ENCODE assay signal across 8 cellular contexts in genomic region chr20:32945710-32946221, GRCh38. TPM values are rescaled to one million over a fixed set of nuclear protein-coding genes. Genes with fewer than 3 reads are reported as not detected.
DNase-seq lines count a peak whose midpoint lies in the region; ATAC-seq lines count a peak whose summit lies in the region.

No MANE protein-coding gene starts in this region.

- peak; percentile 89 to 96 (median 94) for ATAC-seq in T-cell (replicated peaks in 1 of 4)
- ATAC-seq in GM21576 (IDR thresholded peaks at IDR 0.05; ENCODE audit: unreplicated experiment), result no peak
- ATAC-seq in HG02884 (IDR thresholded peaks at IDR 0.05; ENCODE audit: unreplicated experiment), result no peak

- no peaks in the 10 kb centered on the region for H3K9me3 ChIP-seq in thymus (ENCODE audit: control insufficient read depth)

- H3K36me3 ChIP-seq in thymus (ENCODE audit: control insufficient read depth, insufficient read depth), result no peaks in the 10 kb centered on the region

- no peaks in the 10 kb centered on the region for H3K27me3 Mint-ChIP-seq in T-cell

- WGBS in thymus, result 74% methylated on average over 4 of the region's 4 CpGs

- H3K4me1 ChIP-seq in thymus (ENCODE audit: control insufficient read depth, insufficient read depth, low read length), result peaks cover 5% of the 10 kb centered on the region

- DNase-seq in D341Med (ENCODE audit: low spot score) (peak; percentile 50), HT1080 (ENCODE audit: low read depth) (peak; percentile 46), T-cell (peak in 6 of 34 experiments; percentile 14 to 43 (median 22)), fibroblast of peridontal ligament (ENCODE audit: extremely low read depth) (peak; percentile 43), NCI-H2029 (lab: John Stamatoyannopoulos, UW) (no peak)

- H3K4me1 Mint-ChIP-seq in T-cell, result peaks cover 42 to 52% (median 43%) of the 10 kb centered on the region in 3 donors

- POLR2A ChIA-PET in T-cell (lab: Charles Lee), result interaction anchor here in 1 of 2 donors (0.7 kb wide), 1 partner anchor 22 kb away, joined by 3 read pairs; no protein-coding TSS in a partner anchor

- peaks cover 2% of the 10 kb centered on the region for H3K36me3 Mint-ChIP-seq in T-cell

- CTCF ChIA-PET in T-cell (lab: Charles Lee), result interaction anchor here (0.7 to 2.0 kb wide), 8 partner anchors 9 to 156 kb away, joined by 3 to 11 read pairs (median 5); no protein-coding TSS in a partner anchor

- H3K27ac Mint-ChIP-seq in T-cell, result peak overlapping the region; percentile 87 to 93

- H3K4me3 Mint-ChIP-seq in T-cell, result peak overlapping the region; percentile 25 to 55 (median 39)

- H3K9me3 Mint-ChIP-seq in T-cell, result peaks cover 0 to 3% (median 3%) of the 10 kb centered on the region in 3 donors

- peak overlapping the region; percentile 53 for H3K27ac ChIP-seq in thymus (ENCODE audit: low read depth)

- H3K4me3 ChIP-seq in thymus (ENCODE audit: low read length), result no peak overlapping the region

- no peaks in the 10 kb centered on the region for H3K27me3 ChIP-seq in thymus (ENCODE audit: control insufficient read depth, insufficient read depth)

RNA-seq across cellular contexts. Expression of gene SUN5, which starts 58.5 kb away (rescaled TPM):
- total RNA-seq in HT1080 (2014; rRNA removed; shearing (Covaris generic)), result not detected in 2 replicates
- not detected in 2 replicates for polyA plus RNA-seq in HT1080 (2015; cell fraction: cytosol; rRNA removed)
- polyA plus RNA-seq in HT1080 (2015; cell fraction: nucleus; rRNA removed), result not detected in 2 replicates
- not detected for total RNA-seq in T-cell
- not detected for polyA plus RNA-seq in thymus

Comparison
In these comparisons a context has a peak if more than half of its experiments do, and no peak if none do; other contexts are left out.
1. ATAC-seq: peak in T-cell (4 of 4); none in GM21576 (single experiment) and HG02884 (single experiment).